In the genomic region with DNA sequence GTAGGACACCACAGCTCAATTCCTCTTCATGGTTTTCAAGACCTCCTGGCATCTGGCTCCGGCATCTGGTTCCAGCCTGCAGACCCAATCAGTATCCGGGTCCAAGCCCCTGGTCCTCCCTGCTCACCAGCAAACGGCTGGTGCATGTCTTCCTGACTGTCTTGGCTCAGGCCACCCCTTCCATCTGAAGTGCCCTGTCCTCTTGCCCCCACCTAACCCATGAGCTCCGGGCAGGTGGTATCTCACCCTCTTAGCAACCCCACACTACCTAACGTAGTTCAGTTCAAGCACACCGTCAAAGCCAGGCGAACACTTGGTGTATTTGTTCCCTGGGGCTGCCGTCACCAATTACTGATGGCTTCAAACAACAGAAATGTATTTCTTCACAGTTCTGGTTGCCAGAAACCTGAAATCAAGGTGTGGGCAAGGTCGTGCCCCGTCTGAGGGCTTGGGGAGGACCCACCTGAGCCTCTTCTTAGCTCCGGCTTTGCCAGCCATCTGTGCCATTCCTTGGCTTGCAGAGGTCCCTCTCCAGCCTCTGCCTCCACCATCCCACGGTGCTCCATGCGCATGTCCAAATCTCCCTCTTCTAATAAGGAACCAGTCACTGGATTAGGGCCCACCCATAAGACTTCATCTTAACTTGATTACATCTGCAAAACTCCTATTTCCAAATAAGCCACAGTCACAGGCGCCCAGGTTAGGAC, we compare ENCODE assay signal across 2 cellular contexts.
TF ChIP-seq lines count a peak whose summit lies in the region.

No MANE protein-coding gene starts in this region.

TF ChIP-seq in A549, 52 proteins besides CTCF, POLR2A, EP300 and RAD21:
- TF ChIP-seq, protein P1, sequence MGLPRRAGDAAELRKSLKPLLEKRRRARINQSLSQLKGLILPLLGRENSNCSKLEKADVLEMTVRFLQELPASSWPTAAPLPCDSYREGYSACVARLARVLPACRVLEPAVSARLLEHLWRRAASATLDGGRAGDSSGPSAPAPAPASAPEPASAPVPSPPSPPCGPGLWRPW (IDR thresholded peaks at IDR 0.05), result no peak
- TF ChIP-seq HOXB13 (CRISPR knock-in tag; IDR thresholded peaks at IDR 0.05; ENCODE audit: low read depth) (no peak), ESRRA (IDR thresholded peaks at IDR 0.05; ENCODE audit: borderline replicate concordance, low read length) (no peak), BHLHE40 (IDR thresholded peaks at IDR 0.05; ENCODE audit: low read depth, low read length) (no peak), NFE2L2 (conservative IDR thresholded peaks at IDR 0.05; ENCODE audit: low read length) (no peak), EHMT2 (IDR thresholded peaks at IDR 0.05; ENCODE audit: low read depth) (no peak)
- TF ChIP-seq, protein P2, sequence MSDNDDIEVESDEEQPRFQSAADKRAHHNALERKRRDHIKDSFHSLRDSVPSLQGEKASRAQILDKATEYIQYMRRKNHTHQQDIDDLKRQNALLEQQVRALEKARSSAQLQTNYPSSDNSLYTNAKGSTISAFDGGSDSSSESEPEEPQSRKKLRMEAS (IDR thresholded peaks at IDR 0.05), result no peak
- TF ChIP-seq, protein P3, sequence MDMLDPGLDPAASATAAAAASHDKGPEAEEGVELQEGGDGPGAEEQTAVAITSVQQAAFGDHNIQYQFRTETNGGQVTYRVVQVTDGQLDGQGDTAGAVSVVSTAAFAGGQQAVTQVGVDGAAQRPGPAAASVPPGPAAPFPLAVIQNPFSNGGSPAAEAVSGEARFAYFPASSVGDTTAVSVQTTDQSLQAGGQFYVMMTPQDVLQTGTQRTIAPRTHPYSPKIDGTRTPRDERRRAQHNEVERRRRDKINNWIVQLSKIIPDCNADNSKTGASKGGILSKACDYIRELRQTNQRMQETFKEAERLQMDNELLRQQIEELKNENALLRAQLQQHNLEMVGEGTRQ (IDR thresholded peaks at IDR 0.05), result no peak

TF ChIP-seq in IMR-90, 13 proteins besides CTCF, POLR2A, EP300 and RAD21:
- TF ChIP-seq MAZ (IDR thresholded peaks at IDR 0.05; ENCODE audit: borderline replicate concordance, low read depth, low read length), result no peak
- TF ChIP-seq SMC3 (IDR thresholded peaks at IDR 0.05; ENCODE audit: low read depth, low read length), result no peak
- TF ChIP-seq, protein P4, sequence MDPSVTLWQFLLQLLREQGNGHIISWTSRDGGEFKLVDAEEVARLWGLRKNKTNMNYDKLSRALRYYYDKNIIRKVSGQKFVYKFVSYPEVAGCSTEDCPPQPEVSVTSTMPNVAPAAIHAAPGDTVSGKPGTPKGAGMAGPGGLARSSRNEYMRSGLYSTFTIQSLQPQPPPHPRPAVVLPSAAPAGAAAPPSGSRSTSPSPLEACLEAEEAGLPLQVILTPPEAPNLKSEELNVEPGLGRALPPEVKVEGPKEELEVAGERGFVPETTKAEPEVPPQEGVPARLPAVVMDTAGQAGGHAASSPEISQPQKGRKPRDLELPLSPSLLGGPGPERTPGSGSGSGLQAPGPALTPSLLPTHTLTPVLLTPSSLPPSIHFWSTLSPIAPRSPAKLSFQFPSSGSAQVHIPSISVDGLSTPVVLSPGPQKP (IDR thresholded peaks at IDR 0.05; ENCODE audit: borderline replicate concordance, low read depth, low read length), result no peak
- TF ChIP-seq, protein P3 (IDR thresholded peaks at IDR 0.05; ENCODE audit: low read depth, low read length), result no peak
- no peak for TF ChIP-seq FOS (IDR thresholded peaks at IDR 0.05; ENCODE audit: low read depth, low read length)
- TF ChIP-seq NFE2L2 (IDR thresholded peaks at IDR 0.05; ENCODE audit: low read depth, low read length), result no peak
- TF ChIP-seq CEBPB (IDR thresholded peaks at IDR 0.05; ENCODE audit: low read depth, low read length), result no peak
- TF ChIP-seq RFX5 (IDR thresholded peaks at IDR 0.05; ENCODE audit: low read depth, low read length), result no peak
- TF ChIP-seq BHLHE40 (IDR thresholded peaks at IDR 0.05; ENCODE audit: low read depth, low read length), result no peak
